20 cellular contexts compared by ENCODE assay signal in genomic region chr20:16444056-16444777, GRCh38.
DNase-seq lines count a peak whose midpoint lies in the region; TF ChIP-seq lines count a peak whose summit lies in the region.
"Had no signal": no experiment of that assay in that cellular context is flagged by ENCODE, and none has a peak within 500 bp of the region (broad histone marks: within the 10 kb centered on the region; RNA-seq: fewer than 3 reads in every experiment).

No MANE protein-coding gene starts in this region.

- H3K27ac ChIP-seq in mammary epithelial cell (ENCODE audit: insufficient read depth, low read depth, low read length) (no peak overlapping the region), testis (no peak overlapping the region), esophagus squamous epithelium (no peak overlapping the region)
- H3K27ac ChIP-seq: neural progenitor cell, spleen, WERI-Rb-1 had no signal

- H3K4me2 ChIP-seq in mammary epithelial cell (ENCODE audit: insufficient read depth, low read depth, low read length), result no peak overlapping the region
- H3K4me2 ChIP-seq: neural progenitor cell had no signal

- intact Hi-C loops in mammary epithelial cell (cut with micrococcal nuclease), result no loop called here
- intact Hi-C loops in testis (cut with DNase I; ENCODE audit: low total_unique reads), result no loop called here
- intact Hi-C loops in esophagus squamous epithelium (cut with DNase I), result no loop called here

- DNase-seq in T47D (ENCODE audit: low read depth in 1 of 2, low spot score in 1 of 2) (peak; percentile 5 to 23), mammary epithelial cell (no peak), NCI-H446 treated with DMSO at 0.1 percent for 48 hours (lab: John Stamatoyannopoulos, UW) (peak; percentile 42), fibroblast of the aortic adventitia (ENCODE audit: low read depth) (peak; percentile 68), testis (peak; percentile 23), GM19238 (ENCODE audit: insufficient read length, low spot score) (no peak), hepatic stellate cell (ENCODE audit: low spot score) (no peak), esophagus squamous epithelium (lab: John Stamatoyannopoulos, UW) (no peak)
- DNase-seq: activated CD4-positive, alpha-beta T cell treated with anti-CD3 and anti-CD28 coated beads, Interleukin-2, amount 50 U/mL, for 4 hours; cerebellar nuclear complex; left colon; NCI-H2029 treated with DMSO at 0.1 percent for 48 hours; NCI-H526; SHP77 treated with DMSO at 0.1 percent for 48 hours; spleen; stimulated activated CD8-positive, alpha-beta memory T cell treated with anti-CD3 and anti-CD28 coated beads, Interleukin-4, amount 100 ng/mL, for 48 hours; substantia nigra; T-helper 2 cell; WERI-Rb-1 had no signal

- no peaks in the 10 kb centered on the region for H3K36me3 ChIP-seq in mammary epithelial cell (ENCODE audit: insufficient read depth, low read length)
- no peaks in the 10 kb centered on the region for H3K36me3 ChIP-seq in testis (ENCODE audit: low read depth, missing control alignments)
- H3K36me3 ChIP-seq in esophagus squamous epithelium, result no peaks in the 10 kb centered on the region
- H3K36me3 ChIP-seq: neural progenitor cell, WERI-Rb-1 had no signal

- no peaks in the 10 kb centered on the region for H3K4me1 ChIP-seq in mammary epithelial cell (ENCODE audit: insufficient read depth, low read length)
- H3K4me1 ChIP-seq in testis, result no peaks in the 10 kb centered on the region
- peaks cover 0 to 17% (median 0%) of the 10 kb centered on the region in 3 donors for H3K4me1 ChIP-seq in esophagus squamous epithelium
- H3K4me1 ChIP-seq: neural progenitor cell had no signal

- no peaks in the 10 kb centered on the region for H4K20me1 ChIP-seq in mammary epithelial cell (ENCODE audit: insufficient read depth, low read length)

- H3K9ac ChIP-seq in mammary epithelial cell (ENCODE audit: insufficient read depth, low read length), result no peak overlapping the region
- H3K9ac ChIP-seq: neural progenitor cell had no signal

- H3K27me3 ChIP-seq in mammary epithelial cell (ENCODE audit: insufficient read depth, low read length) (no peaks in the 10 kb centered on the region), testis (no peaks in the 10 kb centered on the region), esophagus squamous epithelium (no peaks in the 10 kb centered on the region)
- H3K27me3 ChIP-seq: neural progenitor cell, spleen had no signal

- BruUV-seq in mammary epithelial cell (replicated peaks; lab: Mats Ljungman, UMichigan), result no TSS peak

- H3K9me3 ChIP-seq in mammary epithelial cell (replicated peaks; ENCODE audit: insufficient read depth, low read length) (no peaks in the 10 kb centered on the region), testis (no peaks in the 10 kb centered on the region), esophagus squamous epithelium (no peaks in the 10 kb centered on the region)

- dilution Hi-C loops in mammary epithelial cell (cut with HindIII; ENCODE audit: low sequenced_read_pairs), result no loop called here

- WGBS in mammary epithelial cell (ENCODE audit: low coverage, missing lambda C conversion rate), result 92% methylated on average over 6 of the region's 6 CpGs
- WGBS in testis, 2 donors, result 93 to 98% methylated on average over 6 of the region's 6 CpGs
- 84 to 93% methylated on average over 6 of the region's 6 CpGs for WGBS in esophagus squamous epithelium, 2 donors

- H3K79me2 ChIP-seq in mammary epithelial cell (ENCODE audit: insufficient read depth, low read length), result no peaks in the 10 kb centered on the region

- H2AFZ ChIP-seq in mammary epithelial cell (ENCODE audit: low read depth, low read length), result no peak overlapping the region
- H2AFZ ChIP-seq: neural progenitor cell had no signal

- no peak for TF ChIP-seq POLR2A in testis (IDR thresholded peaks at IDR 0.05)
- TF ChIP-seq POLR2A in esophagus squamous epithelium (IDR thresholded peaks at IDR 0.05), result no peak

- CTCF ChIA-PET in mammary epithelial cell (lab: Charles Lee; ENCODE audit: low non-redundant PET), result interaction anchor here (0.6 kb wide), 1 partner anchor 11 kb away, joined by 3 read pairs; no protein-coding TSS in a partner anchor

- no peak overlapping the region for H3K4me3 ChIP-seq in mammary epithelial cell (replicated peaks in 1 of 3; ENCODE audit: insufficient read depth in 1 of 3, low read depth in 2 of 3, low read length in 3 of 3)
- no peak overlapping the region for H3K4me3 ChIP-seq in fibroblast of the aortic adventitia (ENCODE audit: low read depth, low read length)
- no peak overlapping the region for H3K4me3 ChIP-seq in testis
- no peak overlapping the region for H3K4me3 ChIP-seq in esophagus squamous epithelium
- H3K4me3 ChIP-seq: neural progenitor cell, spleen had no signal

- TF ChIP-seq CTCF in mammary epithelial cell (conservative IDR thresholded peaks at IDR 0.05 in 1 of 2, IDR thresholded peaks at IDR 0.05 in 1 of 2; ENCODE audit: extremely low read depth in 1 of 2, insufficient read depth in 1 of 2, low read depth in 1 of 2, low read length in 2 of 2), result no peak
- TF ChIP-seq CTCF in fibroblast of the aortic adventitia (IDR thresholded peaks at IDR 0.05; ENCODE audit: insufficient read depth, low read length), result no peak
- TF ChIP-seq CTCF in testis (IDR thresholded peaks at IDR 0.05), result no peak
- TF ChIP-seq CTCF in esophagus squamous epithelium (IDR thresholded peaks at IDR 0.05), result no peak

- in situ Hi-C loops in T47D (cut with HindIII; ENCODE audit: low pct_unique_long_range_greater_than_20kb, low sequenced_read_pairs) (no loop called here), mammary epithelial cell (cut with MboI; ENCODE audit: low sequenced_read_pairs in 2 of 2) (loop anchor here in 1 of 2 donors (10.0 kb wide), 1 partner anchor 59 kb away; no protein-coding TSS in a partner anchor)

Comparison
In these comparisons a context has a peak if more than half of its experiments do, and no peak if none do; other contexts are left out.
1. DNase-seq: peak in T47D (2 of 2), NCI-H446 treated with DMSO at 0.1 percent for 48 hours (single experiment), fibroblast of the aortic adventitia (single experiment) and testis (single experiment); none in mammary epithelial cell (single experiment), GM19238 (single experiment), hepatic stellate cell (single experiment) and esophagus squamous epithelium (single experiment).